In genomic region chrY:11044234-11044883, GRCh38 we compare ENCODE assay signal across 25 cellular contexts.
DNase-seq lines count a peak whose midpoint lies in the region; ATAC-seq, FAIRE-seq and TF ChIP-seq lines count a peak whose summit lies in the region.
"Had no signal": no experiment of that assay in that cellular context is flagged by ENCODE, and none has a peak within 500 bp of the region (broad histone marks: within the 10 kb centered on the region; RNA-seq: fewer than 3 reads in every experiment).

No MANE protein-coding gene starts in this region.

- BruUV-seq in HepG2 (replicated peaks; lab: Mats Ljungman, UMichigan), result no TSS peak

- WGBS in HepG2 (ENCODE audit: low lambda C conversion rate), result no CpG with 5 or more reads among the region's 7 CpGs

- FAIRE-seq in HepG2 (lab: Jason Lieb, UNC), result no peak
- FAIRE-seq: A549, GM12891, GM18507, H54 had no signal

- in situ Hi-C loops in HepG2 (cut with HindIII; ENCODE audit: extremely low pct_ligation_motif_present, low pct_unique_long_range_greater_than_20kb), result no loop called here

- no peaks in the 10 kb centered on the region for H4K20me1 ChIP-seq in HepG2 (ENCODE audit: insufficient read depth, low read length)
- H4K20me1 ChIP-seq: BLaER1 treated with 17β-estradiol and CSF1 and Interleukin-3, amounts not matched to agents 10 nM and 100 nM had no signal

- no peak for TF ChIP-seq EP300 in HepG2 (IDR thresholded peaks at IDR 0.05; ENCODE audit: low read depth in 2 of 2, low read length in 2 of 2)
- no peak for TF ChIP-seq EP300 in HepG2 (CRISPR knock-in tag; IDR thresholded peaks at IDR 0.05; ENCODE audit: borderline replicate concordance)

- CTCF ChIA-PET in HepG2 (lab: Yijun Ruan, JAX; ENCODE audit: low intra/inter-chr PET ratio, low total read pairs), result interaction anchor here (1.1 kb wide), 1 partner anchor 41 kb away, joined by 4 read pairs; no protein-coding TSS in a partner anchor

- TF ChIP-seq RAD21 in HepG2 (CRISPR knock-in tag; IDR thresholded peaks at IDR 0.05), result no peak

- no peaks in the 10 kb centered on the region for H3K4me1 ChIP-seq in HepG2 (ENCODE audit: insufficient read depth, low read length)
- H3K4me1 ChIP-seq: A549; BE2C; BLaER1 treated with 17β-estradiol and CSF1 and Interleukin-3, amounts not matched to agents 10 nM and 100 nM; HAP-1 had no signal

- no peak overlapping the region for H3K4me3 ChIP-seq in HepG2 (replicated peaks in 1 of 3; ENCODE audit: insufficient read depth in 1 of 3, low read depth in 2 of 3, low read length in 3 of 3)
- H3K4me3 ChIP-seq: A549; BLaER1 treated with 17β-estradiol and CSF1 and Interleukin-3, amounts not matched to agents 10 nM and 100 nM; HAP-1 had no signal

- ATAC-seq in HepG2 (peak; percentile 89), HG03439 (IDR thresholded peaks at IDR 0.05; ENCODE audit: unreplicated experiment) (no peak), HG03045 (IDR thresholded peaks at IDR 0.05; ENCODE audit: unreplicated experiment) (no peak)
- ATAC-seq: A549 had no signal

- no peak overlapping the region for H2AFZ ChIP-seq in HepG2 (ENCODE audit: low read length)

- TF ChIP-seq POLR2A in HepG2 (IDR thresholded peaks at IDR 0.05; ENCODE audit: insufficient read depth in 1 of 2, low read depth in 2 of 2, low read length in 2 of 2), result no peak

- POLR2A ChIA-PET in HepG2 (lab: Yijun Ruan, JAX), result no interaction called here

- peak overlapping the region; percentile 23; the same call in 1 of the 2 replicates for H3K4me2 ChIP-seq in HepG2 (ENCODE audit: low read depth, low read length)
- H3K4me2 ChIP-seq: A549; BLaER1 treated with 17β-estradiol and CSF1 and Interleukin-3, amounts not matched to agents 10 nM and 100 nM had no signal

- intact Hi-C loops in HepG2 (cut with micrococcal nuclease; ENCODE audit: unreplicated experiment), result loop anchor here (5.0 kb wide), 1 partner anchor 113 kb away; no protein-coding TSS in a partner anchor

- DNase-seq in globus pallidus (ENCODE audit: low spot score), result peak; percentile 17
- DNase-seq in HepG2 (ENCODE audit: low spot score), result no peak
- DNase-seq in pons (ENCODE audit: low spot score), result peak; percentile 19
- no peak for DNase-seq in iPS-NIHi11 (ENCODE audit: low spot score)
- DNase-seq in NCI-H2081 (lab: John Stamatoyannopoulos, UW), result no peak
- DNase-seq: 8988T; ACHN; AML-193; BE2C; Calu3; CD4-positive, alpha-beta T cell; COR-L47; DMS53; DMS79 treated with DMSO at 0.1 percent for 48 hours; GF-D8; GOT3; HFFc6 had no signal

- peaks cover 14% of the 10 kb centered on the region for H3K9me3 ChIP-seq in HepG2 (ENCODE audit: low read length)
- H3K9me3 ChIP-seq: A549; BE2C; BLaER1 treated with 17β-estradiol and CSF1 and Interleukin-3, amounts not matched to agents 10 nM and 100 nM; HAP-1 had no signal

- H3K27me3 ChIP-seq in HepG2 (ENCODE audit: control insufficient read depth in 1 of 2, insufficient read depth in 2 of 2, low read length in 2 of 2), result no peaks in the 10 kb centered on the region
- H3K27me3 ChIP-seq: BE2C; BLaER1 treated with 17β-estradiol and CSF1 and Interleukin-3, amounts not matched to agents 10 nM and 100 nM had no signal

- H3K36me3 ChIP-seq in HepG2 (replicated peaks in 1 of 2; ENCODE audit: control insufficient read depth in 1 of 2, insufficient read depth in 2 of 2, low read length in 2 of 2), result no peaks in the 10 kb centered on the region
- H3K36me3 ChIP-seq: BE2C; BLaER1 treated with 17β-estradiol and CSF1 and Interleukin-3, amounts not matched to agents 10 nM and 100 nM; HAP-1 had no signal

- H3K79me2 ChIP-seq in HepG2 (ENCODE audit: insufficient read depth, low read length), result no peaks in the 10 kb centered on the region

- no peak overlapping the region for H3K9ac ChIP-seq in HepG2 (ENCODE audit: insufficient read depth, low read depth, low read length)
- H3K9ac ChIP-seq: BLaER1 treated with 17β-estradiol and CSF1 and Interleukin-3, amounts not matched to agents 10 nM and 100 nM had no signal

- TF ChIP-seq CTCF in HepG2 (CRISPR knock-in tag; IDR thresholded peaks at IDR 0.05), result peak; percentile 73

- H3K27ac ChIP-seq in HepG2 (ENCODE audit: extremely low read length, insufficient read depth, low read length), result no peak overlapping the region
- H3K27ac ChIP-seq: A549; BLaER1 treated with 17β-estradiol and CSF1 and Interleukin-3, amounts not matched to agents 10 nM and 100 nM had no signal

TF ChIP-seq in HepG2, 621 proteins besides CTCF, POLR2A, EP300 and RAD21:
- TF ChIP-seq STAG1 (CRISPR knock-in tag; IDR thresholded peaks at IDR 0.05) (peak; percentile 76), MLLT10 (CRISPR knock-in tag; IDR thresholded peaks at IDR 0.05) (no peak), BRD4 (CRISPR knock-in tag; IDR thresholded peaks at IDR 0.05) (no peak), RFXANK (CRISPR knock-in tag; IDR thresholded peaks at IDR 0.05) (no peak), ZNF780A (CRISPR knock-in tag; IDR thresholded peaks at IDR 0.05) (no peak), MEIS2 (CRISPR knock-in tag; IDR thresholded peaks at IDR 0.05) (no peak), SOX6 (IDR thresholded peaks at IDR 0.05) (no peak), SOX6 (CRISPR knock-in tag; IDR thresholded peaks at IDR 0.05) (no peak), ZNF44 (CRISPR knock-in tag; IDR thresholded peaks at IDR 0.05) (no peak), ZNF224 (CRISPR knock-in tag; IDR thresholded peaks at IDR 0.05) (no peak), SMC3 (IDR thresholded peaks at IDR 0.05; ENCODE audit: low read length) (peak; percentile 68), ZBTB39 (CRISPR knock-in tag; IDR thresholded peaks at IDR 0.05) (no peak), MZF1 (CRISPR knock-in tag; IDR thresholded peaks at IDR 0.05; ENCODE audit: borderline replicate concordance) (no peak), ZNF761 (CRISPR knock-in tag; conservative IDR thresholded peaks at IDR 0.05) (no peak), GABPB1 (CRISPR knock-in tag; IDR thresholded peaks at IDR 0.05) (no peak), NFATC3 (CRISPR knock-in tag; IDR thresholded peaks at IDR 0.05) (no peak), ZNF263 (CRISPR knock-in tag; IDR thresholded peaks at IDR 0.05) (peak; percentile 18; the same call in 1 of the 2 replicates), EZH2 (conservative IDR thresholded peaks at IDR 0.05; ENCODE audit: low read depth, low read length) (no peak), ZNF574 (CRISPR knock-in tag; IDR thresholded peaks at IDR 0.05) (no peak), POLR2G (IDR thresholded peaks at IDR 0.05; ENCODE audit: low read depth, low read length) (no peak), ELK4 (CRISPR knock-in tag; IDR thresholded peaks at IDR 0.05; ENCODE audit: borderline replicate concordance) (no peak)

Comparison
In these comparisons a context has a peak if more than half of its experiments do, and no peak if none do; other contexts are left out.
1. DNase-seq: peak in globus pallidus (single experiment) and pons (single experiment); none in HepG2 (single experiment), iPS-NIHi11 (single experiment) and NCI-H2081 (0 of 2).